ENCODE assay signal across 1 cellular context in the genomic region with DNA sequence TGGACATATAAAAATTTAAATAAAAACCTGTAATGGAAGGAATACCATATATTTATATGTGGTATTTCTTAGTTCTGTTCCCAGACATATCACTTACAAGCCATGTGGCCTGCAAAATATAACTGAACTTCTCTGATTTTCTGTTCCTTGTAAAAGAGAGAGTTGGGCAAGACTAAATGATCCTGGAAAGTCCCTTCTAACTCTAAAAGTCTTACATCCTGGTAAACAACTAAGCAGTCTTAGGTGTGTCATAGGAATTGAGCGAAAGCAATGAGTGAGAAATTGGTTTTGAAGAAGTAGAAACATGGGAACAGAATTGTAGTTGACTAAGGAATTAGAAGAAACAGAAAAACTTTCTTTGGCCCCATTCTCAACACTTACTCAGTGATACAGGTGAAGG.
TF ChIP-seq lines count a peak whose summit lies in the region.

No MANE protein-coding gene starts in this region.

TF ChIP-seq in endothelial cell of umbilical vein, 7 proteins besides CTCF, POLR2A, EP300 and RAD21:
- TF ChIP-seq FOS (IDR thresholded peaks at IDR 0.05; ENCODE audit: borderline replicate concordance, insufficient read depth, low read length) (no peak), POLR2AphosphoS5 (IDR thresholded peaks at IDR 0.05; ENCODE audit: insufficient read depth, low read depth, low read length) (no peak), EZH2 (IDR thresholded peaks at IDR 0.05; ENCODE audit: borderline replicate concordance, low read depth, low read length, severe bottlenecking) (no peak), MYC (IDR thresholded peaks at IDR 0.05; ENCODE audit: low read depth, low read length) (no peak), GATA2 (IDR thresholded peaks at IDR 0.05; ENCODE audit: insufficient read depth, insufficient read length, low read depth, low read length) (no peak), JUN (IDR thresholded peaks at IDR 0.05; ENCODE audit: borderline replicate concordance, insufficient read depth, insufficient read length, low read depth) (no peak)
- TF ChIP-seq, protein P1, sequence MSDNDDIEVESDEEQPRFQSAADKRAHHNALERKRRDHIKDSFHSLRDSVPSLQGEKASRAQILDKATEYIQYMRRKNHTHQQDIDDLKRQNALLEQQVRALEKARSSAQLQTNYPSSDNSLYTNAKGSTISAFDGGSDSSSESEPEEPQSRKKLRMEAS (IDR thresholded peaks at IDR 0.05; ENCODE audit: insufficient read depth, insufficient read length) = no peak
